6 cellular contexts compared by ENCODE assay signal in the genomic region with DNA sequence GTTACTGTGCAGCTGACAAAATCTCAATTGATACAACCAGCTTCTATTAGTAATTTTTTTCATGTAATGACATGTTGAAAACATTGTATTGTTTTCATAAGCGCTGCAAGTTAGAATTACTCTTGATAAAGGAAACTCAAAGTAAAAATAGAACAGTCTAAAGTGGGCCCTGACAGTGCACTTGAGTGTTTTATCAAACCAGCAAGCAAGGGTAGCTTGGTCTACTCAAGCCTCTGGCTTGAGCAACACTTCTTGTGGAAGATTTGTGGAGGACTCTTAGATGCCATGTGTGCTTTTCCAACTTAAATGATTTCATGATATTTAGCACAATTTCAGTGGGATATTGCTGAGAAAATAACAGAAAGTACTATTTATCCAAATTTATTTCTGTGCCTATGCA.
"Had no signal": no experiment of that assay in that cellular context is flagged by ENCODE, and none has a peak within 500 bp of the region (broad histone marks: within the 10 kb centered on the region; RNA-seq: fewer than 3 reads in every experiment).

No MANE protein-coding gene starts in this region.

- DNase-seq: H9, HCEC 1CT had no signal

- H3K4me3 ChIP-seq: GM23338 had no signal

- H3K9me3 Mint-ChIP-seq: GM23338, H9 had no signal

- H3K27ac Mint-ChIP-seq: GM23338, H9, IgD-negative memory B cell had no signal

- H3K36me3 Mint-ChIP-seq: IgD-negative memory B cell had no signal

- H3K27me3 Mint-ChIP-seq: IgD-negative memory B cell had no signal

- ATAC-seq: GM23338, HepG2 had no signal

- H3K27ac ChIP-seq: HL-60 had no signal

- H3K4me3 Mint-ChIP-seq: GM23338, H9, IgD-negative memory B cell had no signal

- H3K4me1 Mint-ChIP-seq: GM23338, H9, IgD-negative memory B cell had no signal
